ENCODE assay signal across 22 cellular contexts in genomic region chr10:131063311-131063710, GRCh38.
DNase-seq lines count a peak whose midpoint lies in the region; ATAC-seq, FAIRE-seq and TF ChIP-seq lines count a peak whose summit lies in the region.
"Had no signal": no experiment of that assay in that cellular context is flagged by ENCODE, and none has a peak within 500 bp of the region (broad histone marks: within the 10 kb centered on the region; RNA-seq: fewer than 3 reads in every experiment).

No MANE protein-coding gene starts in this region.

- H3K9me3 ChIP-seq in H1 (ENCODE audit: insufficient read depth in 2 of 2, low read depth in 1 of 2, low read length in 1 of 2), result peaks cover 0 to 3% of the 10 kb centered on the region in 2 experiments; a peak in 2 of 4 replicates
- H3K9me3 ChIP-seq in neuronal stem cell (replicated peaks in 1 of 2; ENCODE audit: control insufficient read depth in 2 of 2, insufficient read depth in 1 of 2, low read depth in 1 of 2, low read length in 2 of 2), result no peaks in the 10 kb centered on the region
- H3K9me3 ChIP-seq: A549, Caco-2 had no signal

- no peak overlapping the region for H2BK120ac ChIP-seq in H1 (replicated peaks; ENCODE audit: low read depth, low read length)
- H2BK120ac ChIP-seq in neuronal stem cell (ENCODE audit: low read depth, low read length), result no peak overlapping the region

- H3K9ac ChIP-seq in H1 (replicated peaks in 1 of 4; ENCODE audit: extremely low read depth in 1 of 4, low read depth in 3 of 4, low read length in 3 of 4) (no peak overlapping the region), neuronal stem cell (ENCODE audit: low read depth, low read length, poor library complexity) (no peak overlapping the region)
- H3K9ac ChIP-seq: BLaER1 treated with 17β-estradiol and CSF1 and Interleukin-3, amounts not matched to agents 10 nM and 100 nM had no signal

- CTCF ChIA-PET in H1 (lab: Charles Lee; ENCODE audit: partially characterized antibody), result interaction anchor here (1.0 to 2.2 kb wide), 3 partner anchors 21 to 71 kb away, joined by 3 to 4 read pairs (median 3); no protein-coding TSS in a partner anchor

- no peaks in the 10 kb centered on the region for H3K79me1 ChIP-seq in H1 (ENCODE audit: low read depth, low read length)
- no peaks in the 10 kb centered on the region for H3K79me1 ChIP-seq in neuronal stem cell (ENCODE audit: low read depth, low read length)

- no peak overlapping the region for H4K8ac ChIP-seq in H1 (ENCODE audit: extremely low read depth, insufficient read depth, low read length)
- H4K8ac ChIP-seq in neuronal stem cell (ENCODE audit: low read depth, low read length), result no peak overlapping the region

- no peak for TF ChIP-seq POLR2A in H1 (IDR thresholded peaks at IDR 0.05; ENCODE audit: control extremely low read depth in 1 of 2, low read depth in 2 of 2, low read length in 2 of 2)

- H3K27me3 ChIP-seq in H1 (replicated peaks in 1 of 4; ENCODE audit: control insufficient read depth in 3 of 4, extremely low read depth in 1 of 4, insufficient read depth in 3 of 4, low read length in 3 of 4) (no peaks in the 10 kb centered on the region), neuronal stem cell (ENCODE audit: control insufficient read depth in 3 of 3, insufficient read depth in 3 of 3, low read depth in 1 of 3, low read length in 3 of 3) (no peaks in the 10 kb centered on the region)
- H3K27me3 ChIP-seq: BLaER1 treated with 17β-estradiol and CSF1 and Interleukin-3, amounts not matched to agents 10 nM and 100 nM had no signal

- no peaks in the 10 kb centered on the region for H4K20me1 ChIP-seq in H1 (replicated peaks in 1 of 2; ENCODE audit: control insufficient read depth in 1 of 2, insufficient read depth in 2 of 2, low read length in 2 of 2)
- H4K20me1 ChIP-seq: BLaER1 treated with 17β-estradiol and CSF1 and Interleukin-3, amounts not matched to agents 10 nM and 100 nM had no signal

- H3K4me3 ChIP-seq in H1 (ENCODE audit: extremely low read depth in 1 of 4, insufficient read depth in 2 of 4, low read depth in 3 of 4, low read length in 4 of 4) (no peak overlapping the region), neuronal stem cell (ENCODE audit: low read length in 2 of 2) (no peak overlapping the region)
- H3K4me3 ChIP-seq: A549; BLaER1 treated with 17β-estradiol and CSF1 and Interleukin-3, amounts not matched to agents 10 nM and 100 nM; GM12878 had no signal

- H3K36me3 ChIP-seq in H1 (ENCODE audit: control insufficient read depth in 2 of 4, insufficient read depth in 4 of 4, low read length in 3 of 4) (no peaks in the 10 kb centered on the region; a peak in 1 of 8 replicates), neuronal stem cell (replicated peaks in 1 of 2; ENCODE audit: control insufficient read depth in 2 of 2, insufficient read depth in 2 of 2, low read length in 2 of 2) (no peaks in the 10 kb centered on the region)
- H3K36me3 ChIP-seq: BLaER1 treated with 17β-estradiol and CSF1 and Interleukin-3, amounts not matched to agents 10 nM and 100 nM had no signal

- no peaks in the 10 kb centered on the region for H3K79me2 ChIP-seq in H1 (ENCODE audit: control insufficient read depth in 1 of 2, insufficient read depth in 2 of 2, low read length in 2 of 2)

- peak; percentile 71 for DNase-seq in G401 (ENCODE audit: low spot score)
- peak; percentile 61 for DNase-seq in cerebellar cortex (ENCODE audit: low spot score)
- no peak for DNase-seq in H1 (ENCODE audit: low read depth in 1 of 2, low spot score in 2 of 2)
- DNase-seq in neuronal stem cell (ENCODE audit: low spot score), result no peak
- no peak for DNase-seq in OCI-M1 (lab: John Stamatoyannopoulos, UW)
- no peak for DNase-seq in 8988T
- DNase-seq: AML-193; Caco-2; Calu3; CD4-positive, alpha-beta T cell; CD8-positive, alpha-beta T cell; DMS79 treated with DMSO at 0.1 percent for 48 hours; GDM1 had no signal

- H3K27ac ChIP-seq in H1 (ENCODE audit: low read depth, low read length), result no peak overlapping the region
- no peak overlapping the region for H3K27ac ChIP-seq in neuronal stem cell (replicated peaks; ENCODE audit: low read length)
- H3K27ac ChIP-seq: A549; BLaER1 treated with 17β-estradiol and CSF1 and Interleukin-3, amounts not matched to agents 10 nM and 100 nM; C4-2B had no signal

- H4K91ac ChIP-seq in H1 (replicated peaks; ENCODE audit: insufficient read length, low read length) (peak overlapping the region; percentile 29), neuronal stem cell (ENCODE audit: low read depth, low read length, poor library complexity) (no peak overlapping the region)

- no peak overlapping the region for H4K5ac ChIP-seq in H1 (ENCODE audit: insufficient read length, low read depth, low read length)

- 0 out of 2 replicates have a peak overlapping the region, but pooled peaks have one; percentile 61 for H2BK20ac ChIP-seq in H1 (ENCODE audit: low read length)

- no peak overlapping the region for H2BK15ac ChIP-seq in H1 (ENCODE audit: low read length)
- no peak overlapping the region for H2BK15ac ChIP-seq in neuronal stem cell (ENCODE audit: low read length)

- H2BK5ac ChIP-seq in H1 (ENCODE audit: low read depth, low read length) (no peak overlapping the region; the same call in 1 of the 2 replicates), neuronal stem cell (ENCODE audit: low read length) (no peak overlapping the region)

- POLR2A ChIA-PET in H1 (lab: Charles Lee; ENCODE audit: partially characterized antibody), result no interaction called here

- peak overlapping the region; percentile 60; the same call in 1 of the 2 replicates for H3K18ac ChIP-seq in H1 (ENCODE audit: extremely low read depth, low read length)
- peak overlapping the region; percentile 16 for H3K18ac ChIP-seq in neuronal stem cell (ENCODE audit: low read length)

- no peak for ATAC-seq in GM18867 (IDR thresholded peaks at IDR 0.05; ENCODE audit: unreplicated experiment)
- ATAC-seq in GM18861 (IDR thresholded peaks at IDR 0.05; ENCODE audit: unreplicated experiment), result no peak
- ATAC-seq: A549; CD8-positive, alpha-beta T cell; GM12878 had no signal

- H2BK12ac ChIP-seq in H1 (ENCODE audit: low read depth, low read length), result no peak overlapping the region
- no peak overlapping the region for H2BK12ac ChIP-seq in neuronal stem cell (ENCODE audit: low read length)

- H2AFZ ChIP-seq in H1 (ENCODE audit: low read length) (no peak overlapping the region), neuronal stem cell (ENCODE audit: low read length) (no peak overlapping the region)

- no peak for TF ChIP-seq CTCF in H1 (IDR thresholded peaks at IDR 0.05; ENCODE audit: control extremely low read depth in 1 of 3, insufficient read depth in 1 of 3, low read depth in 1 of 3, low read length in 3 of 3)

- H3K14ac ChIP-seq in H1 (ENCODE audit: insufficient read length), result no peak overlapping the region
- no peak overlapping the region for H3K14ac ChIP-seq in neuronal stem cell (ENCODE audit: low read length)

- H3K56ac ChIP-seq in H1 (replicated peaks; ENCODE audit: insufficient read length, low read depth, low read length), result no peak overlapping the region

- FAIRE-seq in H1 (lab: Jason Lieb, UNC), result no peak
- FAIRE-seq: A549, D721Med, GM12878, GM12892, GM18507 had no signal

- H3K4me1 ChIP-seq in H1 (replicated peaks in 1 of 4; ENCODE audit: control insufficient read depth in 3 of 4, insufficient read depth in 4 of 4, low read length in 3 of 4) (peaks cover 0 to 10% (median 4%) of the 10 kb centered on the region in 4 experiments; a peak in 6 of 7 replicates), neuronal stem cell (ENCODE audit: control insufficient read depth in 2 of 2, insufficient read depth in 1 of 2, low read depth in 1 of 2, low read length in 2 of 2) (peaks cover 0 to 2% of the 10 kb centered on the region in 2 donors)
- H3K4me1 ChIP-seq: A549, Caco-2 had no signal

- H2AK5ac ChIP-seq in H1 (ENCODE audit: low read depth, low read length) (no peak overlapping the region), neuronal stem cell (ENCODE audit: low read depth, low read length) (no peak overlapping the region)

- no peak overlapping the region for H3K4me2 ChIP-seq in H1 (ENCODE audit: insufficient read depth in 1 of 2, low read depth in 2 of 2, low read length in 2 of 2)
- H3K4me2 ChIP-seq in neuronal stem cell (ENCODE audit: insufficient read depth, low read length, poor library complexity, severe bottlenecking), result no peak overlapping the region
- H3K4me2 ChIP-seq: A549; BLaER1 treated with 17β-estradiol and CSF1 and Interleukin-3, amounts not matched to agents 10 nM and 100 nM had no signal

- no peak overlapping the region for H3K23ac ChIP-seq in H1 (ENCODE audit: insufficient read length)
- H3K23ac ChIP-seq in neuronal stem cell (ENCODE audit: low read depth, low read length, poor library complexity), result no peak overlapping the region

- TF ChIP-seq RAD21 in H1 (IDR thresholded peaks at IDR 0.05 in 1 of 2, conservative IDR thresholded peaks at IDR 0.05 in 1 of 2; ENCODE audit: low read depth in 2 of 2, low read length in 2 of 2), result no peak

- WGBS in H1 (ENCODE audit: extremely low coverage in 1 of 2, insufficient coverage in 1 of 2, insufficient read length in 1 of 2, insufficient replicate concordance in 2 of 2, low coverage in 1 of 2, low lambda C conversion rate in 2 of 2, missing lambda C conversion rate in 1 of 2), 2 experiments, result 96% methylated on average over 2 of the region's 2 CpGs; no CpG with 5 or more reads in 1 of the 2 experiments
- WGBS in neuronal stem cell (ENCODE audit: extremely low coverage in 2 of 2, insufficient read length in 2 of 2, insufficient replicate concordance in 1 of 2), 2 donors, result no CpG with 5 or more reads among the region's 2 CpGs

- TF ChIP-seq EP300 in H1 (IDR thresholded peaks at IDR 0.05; ENCODE audit: borderline replicate concordance in 1 of 2, low read depth in 2 of 2, low read length in 2 of 2), result no peak

- H3K23me2 ChIP-seq in H1 (ENCODE audit: low read depth, low read length), result no peaks in the 10 kb centered on the region

- in situ Hi-C loops in G401 (cut with HindIII; ENCODE audit: low sequenced_read_pairs), result no loop called here

- H3K4ac ChIP-seq in H1 (replicated peaks; ENCODE audit: insufficient read length, low read depth, low read length), result no peak overlapping the region
- no peak overlapping the region for H3K4ac ChIP-seq in neuronal stem cell (ENCODE audit: low read length)

TF ChIP-seq in H1, 55 proteins besides CTCF, POLR2A, EP300 and RAD21 (continues in another document):
- TF ChIP-seq, protein P1, sequence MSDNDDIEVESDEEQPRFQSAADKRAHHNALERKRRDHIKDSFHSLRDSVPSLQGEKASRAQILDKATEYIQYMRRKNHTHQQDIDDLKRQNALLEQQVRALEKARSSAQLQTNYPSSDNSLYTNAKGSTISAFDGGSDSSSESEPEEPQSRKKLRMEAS (IDR thresholded peaks at IDR 0.05), result no peak
- TF ChIP-seq FOSL1 (IDR thresholded peaks at IDR 0.05; ENCODE audit: insufficient read depth, low read depth, low read length) (no peak), CTBP2 (IDR thresholded peaks at IDR 0.05; ENCODE audit: borderline replicate concordance, insufficient read depth, insufficient read length, low read length) (no peak), POU5F1 (IDR thresholded peaks at IDR 0.05; ENCODE audit: low read depth, low read length) (no peak)

Comparison
In these comparisons a context has a peak if more than half of its experiments do, and no peak if none do; other contexts are left out.
1. DNase-seq: peak in G401 (single experiment) and cerebellar cortex (single experiment); none in H1 (0 of 2), neuronal stem cell (single experiment), OCI-M1 (single experiment) and 8988T (single experiment).